ENCODE assay signal across 8 cellular contexts in the genomic region with DNA sequence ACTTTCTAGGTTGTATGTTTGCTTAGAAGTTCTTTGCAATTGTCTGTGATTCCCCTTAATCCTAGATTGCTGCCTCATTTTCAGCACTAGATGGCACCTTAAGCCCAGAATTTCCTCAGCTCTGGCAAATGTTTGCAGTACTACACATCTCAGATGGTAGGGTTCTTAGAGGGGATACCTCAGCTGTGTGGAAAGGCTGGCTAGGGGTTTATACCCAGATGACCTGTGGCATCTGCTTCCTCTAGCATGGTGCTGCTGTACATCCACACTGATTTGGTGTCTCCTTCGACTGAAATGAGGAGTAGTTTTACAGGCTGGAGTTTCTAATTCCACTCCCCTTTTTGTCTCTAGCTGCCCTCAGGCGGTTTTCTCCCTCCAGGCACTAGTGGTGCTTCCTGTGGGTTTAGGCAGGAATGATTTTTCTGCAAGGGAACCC. TPM values are rescaled to one million over a fixed set of nuclear protein-coding genes. Genes with fewer than 3 reads are reported as not detected.
DNase-seq lines count a peak whose midpoint lies in the region; ATAC-seq and TF ChIP-seq lines count a peak whose summit lies in the region.

No MANE protein-coding gene starts in this region.

- TF ChIP-seq CTCF in Caco-2 (IDR thresholded peaks at IDR 0.05; ENCODE audit: insufficient read depth in 1 of 2, low read depth in 1 of 2, low read length in 1 of 2, severe bottlenecking in 1 of 2, unreplicated experiment in 1 of 2) (peak; percentile 37 to 46), KMS-11 (conservative IDR thresholded peaks at IDR 0.05; ENCODE audit: low read depth, low read length) (peak; percentile 35; the same call in 1 of the 2 replicates), body of pancreas (IDR thresholded peaks at IDR 0.05) (no peak)

- H3K4me1 ChIP-seq in Caco-2 (no peaks in the 10 kb centered on the region), KMS-11 (ENCODE audit: low read depth, poor library complexity, severe bottlenecking) (no peaks in the 10 kb centered on the region), body of pancreas (no peaks in the 10 kb centered on the region)

- no peak overlapping the region for H3K27ac ChIP-seq in KMS-11
- no peak overlapping the region for H3K27ac ChIP-seq in body of pancreas

- H3K27me3 ChIP-seq in Caco-2 (replicated peaks; ENCODE audit: control insufficient read depth, insufficient read depth, low read length) (no peaks in the 10 kb centered on the region), KMS-11 (ENCODE audit: insufficient read depth, low read depth) (no peaks in the 10 kb centered on the region), body of pancreas (no peaks in the 10 kb centered on the region)

- no peak overlapping the region for H3K27ac Mint-ChIP-seq in Caco-2 (ENCODE audit: unreplicated experiment)

- TF ChIP-seq POLR2A in body of pancreas (IDR thresholded peaks at IDR 0.05): no peak

- CTCF ChIA-PET in Caco-2 (lab: Charles Lee): interaction anchor here (0.7 to 1.2 kb wide), 3 partner anchors 15 to 246 kb away, joined by 3 read pairs; no protein-coding TSS in a partner anchor

- no peak overlapping the region for H3K4me3 ChIP-seq in Caco-2 (ENCODE audit: low read depth, low read length)
- no peak overlapping the region for H3K4me3 ChIP-seq in KMS-11 (IDR thresholded peaks at IDR 0.05; ENCODE audit: insufficient read depth, low read depth, low read length)
- no peak overlapping the region for H3K4me3 ChIP-seq in body of pancreas

- intact Hi-C loops in Caco-2 (cut with micrococcal nuclease; ENCODE audit: unreplicated experiment) (loop anchor here (2.0 to 5.0 kb wide), 4 partner anchors 82 to 424 kb away; no protein-coding TSS in a partner anchor), sciatic nerve (cut with DNase I) (no loop called here), body of pancreas (cut with DNase I) (no loop called here)

- DNase-seq in Caco-2 (peak; percentile 42 to 53), iPS-NIHi11 (ENCODE audit: low spot score) (peak; percentile 27), sciatic nerve (ENCODE audit: low spot score) (no peak), body of pancreas (no peak)

- H3K79me2 ChIP-seq in KMS-11 (ENCODE audit: insufficient read depth, low read depth): no peaks in the 10 kb centered on the region

- H3K9me3 Mint-ChIP-seq in Caco-2 (ENCODE audit: unreplicated experiment): peaks cover 17% of the 10 kb centered on the region

- H2AFZ ChIP-seq in KMS-11 (ENCODE audit: low read depth): no peak overlapping the region

- 19 to 26% methylated on average over 2 of the region's 2 CpGs for WGBS in body of pancreas, 2 donors

- no peaks in the 10 kb centered on the region for H3K27me3 Mint-ChIP-seq in Caco-2 (ENCODE audit: insufficient read depth, unreplicated experiment)

- H3K9me3 ChIP-seq in Caco-2 (no peaks in the 10 kb centered on the region), body of pancreas (no peaks in the 10 kb centered on the region)

- peaks cover 16% of the 10 kb centered on the region for H3K4me1 Mint-ChIP-seq in Caco-2 (ENCODE audit: low read depth, unreplicated experiment)

- H3K36me3 ChIP-seq in Caco-2 (ENCODE audit: control insufficient read depth, insufficient read depth, low read length) (no peaks in the 10 kb centered on the region), KMS-11 (ENCODE audit: insufficient read depth) (no peaks in the 10 kb centered on the region), body of pancreas (replicated peaks in 1 of 2; ENCODE audit: insufficient read depth in 1 of 2, low read depth in 2 of 2) (no peaks in the 10 kb centered on the region)

- POLR2A ChIA-PET in Caco-2 (lab: Charles Lee): no interaction called here

- H4K20me1 ChIP-seq in KMS-11 (ENCODE audit: insufficient read depth): no peaks in the 10 kb centered on the region

- no peak overlapping the region for H3K9ac ChIP-seq in KMS-11

- no peak overlapping the region for H3K4me3 Mint-ChIP-seq in Caco-2 (ENCODE audit: unreplicated experiment)

- BruUV-seq in Caco-2 (replicated peaks; lab: Mats Ljungman, UMichigan): no TSS peak

- peak; percentile 90 for ATAC-seq in GM19463 (IDR thresholded peaks at IDR 0.05; ENCODE audit: unreplicated experiment)
- peak; percentile 99 for ATAC-seq in SK-N-SH treated with all-trans-retinoic acid at 6 μM for 48 hours
- ATAC-seq in sciatic nerve: no peak
- ATAC-seq in body of pancreas: no peak
- no peak for ATAC-seq in HG02588 (IDR thresholded peaks at IDR 0.05; ENCODE audit: unreplicated experiment)

- H3K4me2 ChIP-seq in KMS-11: no peak overlapping the region

- H3K36me3 Mint-ChIP-seq in Caco-2 (ENCODE audit: insufficient read depth, unreplicated experiment): no peaks in the 10 kb centered on the region

TF ChIP-seq in SK-N-SH treated with all-trans-retinoic acid at 6 μM for 48 hours, 23 proteins besides CTCF, POLR2A, EP300 and RAD21:
- TF ChIP-seq RARB (CRISPR knock-in tag; IDR thresholded peaks at IDR 0.05) (no peak), GLIS3 (CRISPR knock-in tag; IDR thresholded peaks at IDR 0.05) (no peak), ESRRG (CRISPR knock-in tag; IDR thresholded peaks at IDR 0.05) (no peak), ZFP30 (CRISPR knock-in tag; IDR thresholded peaks at IDR 0.05) (no peak), ZNF70 (CRISPR knock-in tag; IDR thresholded peaks at IDR 0.05) (no peak), OSR1 (CRISPR knock-in tag; IDR thresholded peaks at IDR 0.05) (no peak), ZNF8 (CRISPR knock-in tag; IDR thresholded peaks at IDR 0.05) (no peak), ARNTL (CRISPR knock-in tag; IDR thresholded peaks at IDR 0.05; ENCODE audit: borderline replicate concordance, low read depth) (no peak), PPARA (CRISPR knock-in tag; IDR thresholded peaks at IDR 0.05; ENCODE audit: borderline replicate concordance) (no peak), ISL1 (CRISPR knock-in tag; IDR thresholded peaks at IDR 0.05) (no peak), CSDC2 (CRISPR knock-in tag; IDR thresholded peaks at IDR 0.05) (no peak), TOX (CRISPR knock-in tag; IDR thresholded peaks at IDR 0.05; ENCODE audit: borderline replicate concordance) (no peak)
- TF ChIP-seq, protein P1, sequence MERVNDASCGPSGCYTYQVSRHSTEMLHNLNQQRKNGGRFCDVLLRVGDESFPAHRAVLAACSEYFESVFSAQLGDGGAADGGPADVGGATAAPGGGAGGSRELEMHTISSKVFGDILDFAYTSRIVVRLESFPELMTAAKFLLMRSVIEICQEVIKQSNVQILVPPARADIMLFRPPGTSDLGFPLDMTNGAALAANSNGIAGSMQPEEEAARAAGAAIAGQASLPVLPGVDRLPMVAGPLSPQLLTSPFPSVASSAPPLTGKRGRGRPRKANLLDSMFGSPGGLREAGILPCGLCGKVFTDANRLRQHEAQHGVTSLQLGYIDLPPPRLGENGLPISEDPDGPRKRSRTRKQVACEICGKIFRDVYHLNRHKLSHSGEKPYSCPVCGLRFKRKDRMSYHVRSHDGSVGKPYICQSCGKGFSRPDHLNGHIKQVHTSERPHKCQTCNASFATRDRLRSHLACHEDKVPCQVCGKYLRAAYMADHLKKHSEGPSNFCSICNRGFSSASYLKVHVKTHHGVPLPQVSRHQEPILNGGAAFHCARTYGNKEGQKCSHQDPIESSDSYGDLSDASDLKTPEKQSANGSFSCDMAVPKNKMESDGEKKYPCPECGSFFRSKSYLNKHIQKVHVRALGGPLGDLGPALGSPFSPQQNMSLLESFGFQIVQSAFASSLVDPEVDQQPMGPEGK (CRISPR knock-in tag; IDR thresholded peaks at IDR 0.05; ENCODE audit: borderline replicate concordance): no peak
- TF ChIP-seq, protein P2, sequence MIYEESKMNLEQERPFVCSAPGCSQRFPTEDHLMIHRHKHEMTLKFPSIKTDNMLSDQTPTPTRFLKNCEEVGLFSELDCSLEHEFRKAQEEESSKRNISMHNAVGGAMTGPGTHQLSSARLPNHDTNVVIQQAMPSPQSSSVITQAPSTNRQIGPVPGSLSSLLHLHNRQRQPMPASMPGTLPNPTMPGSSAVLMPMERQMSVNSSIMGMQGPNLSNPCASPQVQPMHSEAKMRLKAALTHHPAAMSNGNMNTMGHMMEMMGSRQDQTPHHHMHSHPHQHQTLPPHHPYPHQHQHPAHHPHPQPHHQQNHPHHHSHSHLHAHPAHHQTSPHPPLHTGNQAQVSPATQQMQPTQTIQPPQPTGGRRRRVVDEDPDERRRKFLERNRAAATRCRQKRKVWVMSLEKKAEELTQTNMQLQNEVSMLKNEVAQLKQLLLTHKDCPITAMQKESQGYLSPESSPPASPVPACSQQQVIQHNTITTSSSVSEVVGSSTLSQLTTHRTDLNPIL (CRISPR knock-in tag; IDR thresholded peaks at IDR 0.05; ENCODE audit: low read depth): no peak
- TF ChIP-seq, protein P3, sequence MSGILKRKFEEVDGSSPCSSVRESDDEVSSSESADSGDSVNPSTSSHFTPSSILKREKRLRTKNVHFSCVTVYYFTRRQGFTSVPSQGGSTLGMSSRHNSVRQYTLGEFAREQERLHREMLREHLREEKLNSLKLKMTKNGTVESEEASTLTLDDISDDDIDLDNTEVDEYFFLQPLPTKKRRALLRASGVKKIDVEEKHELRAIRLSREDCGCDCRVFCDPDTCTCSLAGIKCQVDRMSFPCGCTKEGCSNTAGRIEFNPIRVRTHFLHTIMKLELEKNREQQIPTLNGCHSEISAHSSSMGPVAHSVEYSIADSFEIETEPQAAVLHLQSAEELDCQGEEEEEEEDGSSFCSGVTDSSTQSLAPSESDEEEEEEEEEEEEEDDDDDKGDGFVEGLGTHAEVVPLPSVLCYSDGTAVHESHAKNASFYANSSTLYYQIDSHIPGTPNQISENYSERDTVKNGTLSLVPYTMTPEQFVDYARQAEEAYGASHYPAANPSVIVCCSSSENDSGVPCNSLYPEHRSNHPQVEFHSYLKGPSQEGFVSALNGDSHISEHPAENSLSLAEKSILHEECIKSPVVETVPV (CRISPR knock-in tag; IDR thresholded peaks at IDR 0.05): no peak
- TF ChIP-seq, protein P4, sequence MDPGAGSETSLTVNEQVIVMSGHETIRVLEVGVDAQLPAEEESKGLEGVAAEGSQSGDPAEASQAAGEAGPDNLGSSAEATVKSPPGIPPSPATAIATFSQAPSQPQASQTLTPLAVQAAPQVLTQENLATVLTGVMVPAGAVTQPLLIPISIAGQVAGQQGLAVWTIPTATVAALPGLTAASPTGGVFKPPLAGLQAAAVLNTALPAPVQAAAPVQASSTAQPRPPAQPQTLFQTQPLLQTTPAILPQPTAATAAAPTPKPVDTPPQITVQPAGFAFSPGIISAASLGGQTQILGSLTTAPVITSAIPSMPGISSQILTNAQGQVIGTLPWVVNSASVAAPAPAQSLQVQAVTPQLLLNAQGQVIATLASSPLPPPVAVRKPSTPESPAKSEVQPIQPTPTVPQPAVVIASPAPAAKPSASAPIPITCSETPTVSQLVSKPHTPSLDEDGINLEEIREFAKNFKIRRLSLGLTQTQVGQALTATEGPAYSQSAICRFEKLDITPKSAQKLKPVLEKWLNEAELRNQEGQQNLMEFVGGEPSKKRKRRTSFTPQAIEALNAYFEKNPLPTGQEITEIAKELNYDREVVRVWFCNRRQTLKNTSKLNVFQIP (CRISPR knock-in tag; IDR thresholded peaks at IDR 0.05; ENCODE audit: borderline replicate concordance, low read depth): no peak

RNA-seq across cellular contexts. Expression of a gene that starts 23.5 kb away (rescaled TPM):
- not detected in 2 replicates for total RNA-seq in Caco-2 (2022)
- total RNA-seq in sciatic nerve: not detected
- not detected for total RNA-seq in body of pancreas

Comparison
In these comparisons a context has a peak if more than half of its experiments do, and no peak if none do; other contexts are left out.
1. DNase-seq: peak in Caco-2 (2 of 2) and iPS-NIHi11 (single experiment); none in sciatic nerve (single experiment) and body of pancreas (0 of 4).
2. CTCF ChIP-seq: peak in Caco-2 (2 of 2) and KMS-11 (single experiment); none in body of pancreas (0 of 7).
3. ATAC-seq: peak in GM19463 (single experiment) and SK-N-SH treated with all-trans-retinoic acid at 6 μM for 48 hours (single experiment); none in sciatic nerve (single experiment), body of pancreas (single experiment) and HG02588 (single experiment).